In the genomic region with DNA sequence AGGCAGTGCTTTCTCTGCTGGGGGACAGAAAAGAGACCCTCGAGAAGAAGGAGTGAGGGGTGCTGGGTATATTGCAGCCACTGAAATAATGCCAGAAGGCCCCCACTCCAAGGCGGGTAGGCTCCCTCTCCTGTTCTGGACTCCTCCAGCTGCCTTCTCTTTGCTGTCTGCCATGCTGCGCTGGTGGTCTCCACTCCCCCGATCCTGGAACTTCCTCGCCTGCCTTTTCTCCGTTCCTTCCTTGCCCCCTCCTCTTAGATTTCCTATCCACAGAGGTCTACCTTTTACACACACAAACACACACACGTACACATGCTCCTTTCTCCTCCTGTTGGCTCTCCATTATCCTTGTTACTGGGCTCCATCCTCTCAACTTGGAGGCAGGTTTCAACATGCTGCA, we compare ENCODE assay signal across 15 cellular contexts. TPM values are rescaled to one million over a fixed set of nuclear protein-coding genes. Genes with fewer than 3 reads are reported as not detected.
A peak's percentile ranks its signal among the peaks of the same experiment; 100 is the strongest.
DNase-seq lines count a peak whose midpoint lies in the region; ATAC-seq and TF ChIP-seq lines count a peak whose summit lies in the region.
"Had no signal": no experiment of that assay in that cellular context is flagged by ENCODE, and none has a peak within 500 bp of the region (broad histone marks: within the 10 kb centered on the region; RNA-seq: fewer than 3 reads in every experiment).

No MANE protein-coding gene starts in this region.

- H2AFZ ChIP-seq in Karpas-422 (ENCODE audit: low read length) = no peak overlapping the region

- TF ChIP-seq CTCF in dorsolateral prefrontal cortex (IDR thresholded peaks at IDR 0.05 in 54 of 56, conservative IDR thresholded peaks at IDR 0.05 in 2 of 56; ENCODE audit: low read depth in 1 of 56, partially characterized antibody in 56 of 56) = no peak

- no peak overlapping the region for H3K27ac Mint-ChIP-seq in stimulated activated naive B cell treated with anti-CD40 and anti-IgM and Interleukin-4, amounts not matched to agents 10 μg/mL and 1 μg/mL and 100 μg/mL, for 72 hours
- H3K27ac Mint-ChIP-seq in activated naive CD4-positive, alpha-beta T cell treated with anti-CD3 and anti-CD28 coated beads, Interleukin-2, amount 50 U/mL, for 72 hours = no peak overlapping the region
- H3K27ac Mint-ChIP-seq: activated CD8-positive, alpha-beta T cell treated with anti-CD3 and anti-CD28 coated beads, Interleukin-2, amount 10 ng/mL, durations not matched to agents 7 days and 5 days; activated naive CD8-positive, alpha-beta T cell treated with anti-CD3 and anti-CD28 coated beads, Interleukin-2, amount 50 U/mL, for 24 hours had no signal

- ATAC-seq in stimulated activated naive B cell treated with anti-CD40 and anti-IgM and Interleukin-4, amounts not matched to agents 10 μg/mL and 1 μg/mL and 100 μg/mL, for 72 hours (replicated peaks) = no peak
- ATAC-seq in activated naive CD4-positive, alpha-beta T cell treated with anti-CD3 and anti-CD28 coated beads, Interleukin-2, amount 50 U/mL, for 72 hours = no peak
- no peak for ATAC-seq in HG02763 (IDR thresholded peaks at IDR 0.05; ENCODE audit: unreplicated experiment)
- ATAC-seq: activated CD8-positive, alpha-beta T cell treated with anti-CD3 and anti-CD28 coated beads, Interleukin-2, amount 10 ng/mL, durations not matched to agents 7 days and 5 days; activated naive CD8-positive, alpha-beta T cell treated with anti-CD3 and anti-CD28 coated beads, Interleukin-2, amount 50 U/mL, for 24 hours; Right ventricle myocardium inferior had no signal

- no peaks in the 10 kb centered on the region for H4K20me1 ChIP-seq in Karpas-422 (ENCODE audit: insufficient read depth, low read depth, low read length)

- intact Hi-C loops in dorsolateral prefrontal cortex (cut with DNase I) = loop anchor here in 1 of 2 donors (5.0 kb wide), 2 partner anchors 284 to 859 kb away; no protein-coding TSS in a partner anchor

- DNase-seq in dorsolateral prefrontal cortex = no peak
- DNase-seq in left kidney (ENCODE audit: low read depth, low spot score) = peak; percentile 15
- no peak for DNase-seq in stimulated activated naive B cell treated with anti-CD40 and anti-IgM and Interleukin-4, amounts not matched to agents 10 μg/mL and 1 μg/mL and 100 μg/mL, for 72 hours
- no peak for DNase-seq in Karpas-422
- DNase-seq in activated naive CD4-positive, alpha-beta T cell treated with anti-CD3 and anti-CD28 coated beads, Interleukin-2, amount 50 U/mL, for 72 hours (ENCODE audit: low spot score in 2 of 2) = no peak
- DNase-seq: activated CD8-positive, alpha-beta T cell treated with anti-CD3 and anti-CD28 coated beads, Interleukin-2, amount 10 ng/mL, durations not matched to agents 7 days and 5 days; activated naive CD8-positive, alpha-beta T cell treated with anti-CD3 and anti-CD28 coated beads, Interleukin-2, amount 50 U/mL, for 24 hours; EL; GM23248 had no signal

- H3K4me1 ChIP-seq in HUES48 (ENCODE audit: control insufficient read depth, insufficient read depth, low read length) = peaks cover 24% of the 10 kb centered on the region
- peaks cover 32% of the 10 kb centered on the region for H3K4me1 ChIP-seq in skeletal muscle satellite cell (ENCODE audit: control insufficient read depth, insufficient read depth, low read length)
- no peaks in the 10 kb centered on the region for H3K4me1 ChIP-seq in Karpas-422 (ENCODE audit: low read length)

- H3K36me3 Mint-ChIP-seq in stimulated activated naive B cell treated with anti-CD40 and anti-IgM and Interleukin-4, amounts not matched to agents 10 μg/mL and 1 μg/mL and 100 μg/mL, for 72 hours = no peaks in the 10 kb centered on the region
- H3K36me3 Mint-ChIP-seq in activated naive CD4-positive, alpha-beta T cell treated with anti-CD3 and anti-CD28 coated beads, Interleukin-2, amount 50 U/mL, for 72 hours = no peaks in the 10 kb centered on the region

- H3K27me3 ChIP-seq in HUES48 (ENCODE audit: control insufficient read depth, insufficient read depth, low read length) (peaks cover 24% of the 10 kb centered on the region), dorsolateral prefrontal cortex (peaks cover 0 to 33% (median 0%) of the 10 kb centered on the region in 45 donors), skeletal muscle satellite cell (ENCODE audit: control insufficient read depth, insufficient read depth, low read length) (no peaks in the 10 kb centered on the region), Karpas-422 (ENCODE audit: low read length) (no peaks in the 10 kb centered on the region)

- H3K4me3 Mint-ChIP-seq in stimulated activated naive B cell treated with anti-CD40 and anti-IgM and Interleukin-4, amounts not matched to agents 10 μg/mL and 1 μg/mL and 100 μg/mL, for 72 hours = no peak overlapping the region
- H3K4me3 Mint-ChIP-seq: activated CD8-positive, alpha-beta T cell treated with anti-CD3 and anti-CD28 coated beads, Interleukin-2, amount 10 ng/mL, durations not matched to agents 7 days and 5 days; activated naive CD8-positive, alpha-beta T cell treated with anti-CD3 and anti-CD28 coated beads, Interleukin-2, amount 50 U/mL, for 24 hours had no signal

- H3K36me3 ChIP-seq in HUES48 (ENCODE audit: control insufficient read depth, insufficient read depth, low read length) (no peaks in the 10 kb centered on the region), skeletal muscle satellite cell (ENCODE audit: insufficient read depth, low read length) (no peaks in the 10 kb centered on the region), Karpas-422 (ENCODE audit: insufficient read depth, low read length) (no peaks in the 10 kb centered on the region)

- H3K4me2 ChIP-seq in skeletal muscle satellite cell (ENCODE audit: low read length) = peak overlapping the region; percentile 85
- no peak overlapping the region for H3K4me2 ChIP-seq in Karpas-422 (ENCODE audit: low read depth, low read length, poor library complexity, severe bottlenecking)

- no peak overlapping the region for H3K9ac ChIP-seq in HUES48 (ENCODE audit: low read depth, low read length)
- peak overlapping the region; percentile 79 for H3K9ac ChIP-seq in skeletal muscle satellite cell (ENCODE audit: low read depth, low read length)
- H3K9ac ChIP-seq in Karpas-422 (ENCODE audit: low read length) = no peak overlapping the region
- H3K9ac ChIP-seq: GM23248 had no signal

- no peaks in the 10 kb centered on the region for H3K9me3 Mint-ChIP-seq in stimulated activated naive B cell treated with anti-CD40 and anti-IgM and Interleukin-4, amounts not matched to agents 10 μg/mL and 1 μg/mL and 100 μg/mL, for 72 hours
- no peaks in the 10 kb centered on the region for H3K9me3 Mint-ChIP-seq in activated naive CD4-positive, alpha-beta T cell treated with anti-CD3 and anti-CD28 coated beads, Interleukin-2, amount 50 U/mL, for 72 hours
- H3K9me3 Mint-ChIP-seq: activated naive CD8-positive, alpha-beta T cell treated with anti-CD3 and anti-CD28 coated beads, Interleukin-2, amount 50 U/mL, for 24 hours had no signal

- no peaks in the 10 kb centered on the region for H3K4me1 Mint-ChIP-seq in stimulated activated naive B cell treated with anti-CD40 and anti-IgM and Interleukin-4, amounts not matched to agents 10 μg/mL and 1 μg/mL and 100 μg/mL, for 72 hours
- H3K4me1 Mint-ChIP-seq: activated naive CD8-positive, alpha-beta T cell treated with anti-CD3 and anti-CD28 coated beads, Interleukin-2, amount 50 U/mL, for 24 hours had no signal

- no peaks in the 10 kb centered on the region for H3K79me2 ChIP-seq in Karpas-422 (ENCODE audit: low read length)

- no peaks in the 10 kb centered on the region for H3K9me2 ChIP-seq in Karpas-422 (replicated peaks; ENCODE audit: insufficient read depth, low read length)

- H3K9me3 ChIP-seq in HUES48 (ENCODE audit: control insufficient read depth, insufficient read depth, low read length) (no peaks in the 10 kb centered on the region), skeletal muscle satellite cell (replicated peaks; ENCODE audit: low read length) (no peaks in the 10 kb centered on the region), Karpas-422 (ENCODE audit: low read length) (no peaks in the 10 kb centered on the region)

- no peak overlapping the region for H3K27ac ChIP-seq in HUES48 (ENCODE audit: low read depth, low read length)
- peak overlapping the region in 54 of 59 donors; percentile 16 to 91 (median 76) for H3K27ac ChIP-seq in dorsolateral prefrontal cortex
- no peak overlapping the region for H3K27ac ChIP-seq in Karpas-422 (ENCODE audit: low read length)
- H3K27ac ChIP-seq: epithelial cell of prostate, GM23248 had no signal

- H3K4me3 ChIP-seq in HUES48 (ENCODE audit: low read depth, low read length) (peak overlapping the region; percentile 70), dorsolateral prefrontal cortex (peak overlapping the region in 58 of 59 donors; percentile 35 to 75 (median 60)), skeletal muscle satellite cell (ENCODE audit: low read length) (peak overlapping the region; percentile 76), Karpas-422 (ENCODE audit: low read length) (no peak overlapping the region)

- peaks cover 33 to 37% of the 10 kb centered on the region in 2 donors for H3K27me3 Mint-ChIP-seq in stimulated activated naive B cell treated with anti-CD40 and anti-IgM and Interleukin-4, amounts not matched to agents 10 μg/mL and 1 μg/mL and 100 μg/mL, for 72 hours

RNA-seq across cellular contexts. Expression of gene GRIA1, which starts 0.9 kb away (rescaled TPM):
- 100 to 1,000 TPM in 51 of 120 experiments, 10 to 100 TPM in 69; 36.1 to 169 (median 98.1) TPM for total RNA-seq in dorsolateral prefrontal cortex
- total RNA-seq in skeletal muscle satellite cell (2012; rRNA removed) = 0.25 and 2.0 TPM in 2 replicates
- total RNA-seq in Karpas-422 (2014; rRNA removed; shearing (Covaris generic); ENCODE audit: low replicate concordance) = not detected in 2 replicates
- total RNA-seq in activated naive CD4-positive, alpha-beta T cell treated with anti-CD3 and anti-CD28 coated beads, Interleukin-2, amount 50 U/mL, for 72 hours = not detected
- total RNA-seq: activated CD8-positive, alpha-beta T cell treated with anti-CD3 and anti-CD28 coated beads, Interleukin-2, amount 10 ng/mL, durations not matched to agents 7 days and 5 days; Right ventricle myocardium inferior; T-helper 1 cell treated with Interleukin-12 subunit alpha and Interleukin-12 subunit beta and Interleukin-4 antibody, amounts not matched to agents 30 ng/mL and 1 ng/mL, for 36 hours had no signal

Comparison
In these comparisons a context has a peak if more than half of its experiments do, and no peak if none do; other contexts are left out.
1. H3K27ac ChIP-seq: peak in dorsolateral prefrontal cortex (54 of 59); none in HUES48 (single experiment) and Karpas-422 (single experiment).
2. RNA of gene GRIA1, which starts 0.9 kb away (total RNA-seq): 36.1 to 169 TPM in dorsolateral prefrontal cortex; not detected in Karpas-422 and not detected in activated naive CD4-positive, alpha-beta T cell treated with anti-CD3 and anti-CD28 coated beads, Interleukin-2, amount 50 U/mL, for 72 hours; every median in the first group is over 10 times any median in the second.